In the genomic region with DNA sequence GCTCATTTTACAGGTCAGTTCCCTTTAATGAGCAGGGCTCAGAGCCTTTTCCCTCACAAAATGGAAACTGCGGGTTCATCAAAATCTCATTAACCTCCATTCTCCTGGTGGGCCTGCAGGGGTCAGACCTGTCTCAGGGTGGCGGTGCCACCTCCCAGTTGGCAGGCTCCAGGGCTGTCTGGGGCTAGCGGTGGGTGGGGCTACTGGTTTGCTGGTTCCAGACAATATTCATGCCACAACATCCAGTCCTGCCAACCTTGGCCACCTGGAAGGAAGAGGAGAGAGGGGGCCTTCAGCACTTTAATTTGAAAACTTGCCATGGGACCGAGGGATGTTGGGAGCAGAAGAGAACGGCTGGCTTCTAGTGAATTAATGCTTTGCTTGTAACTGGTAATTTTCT, we compare ENCODE assay signal across 8 cellular contexts. TPM values are rescaled to one million over a fixed set of nuclear protein-coding genes. Genes with fewer than 3 reads are reported as not detected.
DNase-seq lines count a peak whose midpoint lies in the region; ATAC-seq and TF ChIP-seq lines count a peak whose summit lies in the region.

No MANE protein-coding gene starts in this region.

- H3K36me3 ChIP-seq in RWPE2 (ENCODE audit: low read depth) (no peaks in the 10 kb centered on the region), neural progenitor cell (no peaks in the 10 kb centered on the region), vagina (no peaks in the 10 kb centered on the region)

- peak overlapping the region; percentile 57 for H3K27ac Mint-ChIP-seq in neural progenitor cell

- H3F3A ChIP-seq in neural progenitor cell (ENCODE audit: low read depth), result peaks cover 38% of the 10 kb centered on the region

- H3K36me3 Mint-ChIP-seq in neural progenitor cell, result no peaks in the 10 kb centered on the region

- no peaks in the 10 kb centered on the region for H3K4me1 ChIP-seq in RWPE2 (ENCODE audit: insufficient read depth, poor library complexity, severe bottlenecking)
- H3K4me1 ChIP-seq in neural progenitor cell, result peaks cover 43% of the 10 kb centered on the region
- H3K4me1 ChIP-seq in vagina, result no peaks in the 10 kb centered on the region

- H3K9me3 Mint-ChIP-seq in neural progenitor cell, result peaks cover 8% of the 10 kb centered on the region

- TF ChIP-seq POLR2A in vagina (IDR thresholded peaks at IDR 0.05), result no peak

- no peak overlapping the region for H3K4me3 Mint-ChIP-seq in neural progenitor cell

- H3K27me3 ChIP-seq in RWPE2 (ENCODE audit: insufficient read depth, poor library complexity, severe bottlenecking), result no peaks in the 10 kb centered on the region
- no peaks in the 10 kb centered on the region for H3K27me3 ChIP-seq in neural progenitor cell
- no peaks in the 10 kb centered on the region for H3K27me3 ChIP-seq in vagina

- H3K4me3 ChIP-seq in RWPE2 (ENCODE audit: severe bottlenecking) (no peak overlapping the region), epithelial cell of proximal tubule (ENCODE audit: low read depth, low read length) (no peak overlapping the region), neural progenitor cell (no peak overlapping the region), vagina (no peak overlapping the region)

- peaks cover 45% of the 10 kb centered on the region for H3K4me1 Mint-ChIP-seq in neural progenitor cell

- TF ChIP-seq CTCF in RWPE2 (IDR thresholded peaks at IDR 0.05; ENCODE audit: poor library complexity, severe bottlenecking), result peak; percentile 93
- TF ChIP-seq CTCF in epithelial cell of proximal tubule (conservative IDR thresholded peaks at IDR 0.05; ENCODE audit: low read depth, low read length), result peak; percentile 56
- TF ChIP-seq CTCF in neural progenitor cell (IDR thresholded peaks at IDR 0.05), result peak; percentile 73
- no peak for TF ChIP-seq CTCF in vagina (IDR thresholded peaks at IDR 0.05)

- no peaks in the 10 kb centered on the region for H3K79me2 ChIP-seq in neural progenitor cell (ENCODE audit: low read depth)

- no peak overlapping the region for H3K27ac ChIP-seq in RWPE2 (ENCODE audit: poor library complexity, severe bottlenecking)
- no peak overlapping the region for H3K27ac ChIP-seq in neural progenitor cell
- no peak overlapping the region for H3K27ac ChIP-seq in vagina

- CTCF ChIA-PET in HEK293T (lab: Yijun Ruan, JAX), result no interaction called here

- DNase-seq in CD1c-positive myeloid dendritic cell (ENCODE audit: extremely low spot score) (peak; percentile 8), HEK293T (ENCODE audit: extremely low spot score) (peak; percentile 33), RWPE2 (ENCODE audit: low spot score) (no peak), epithelial cell of proximal tubule (ENCODE audit: low read depth) (no peak), neural progenitor cell (ENCODE audit: low spot score) (peak; percentile 83), hippocampal formation (lab: John Stamatoyannopoulos, UW) (no peak), vagina (ENCODE audit: extremely low spot score in 2 of 2) (no peak)

- H3K27me3 Mint-ChIP-seq in neural progenitor cell (ENCODE audit: insufficient read depth, low read depth), result peaks cover 18% of the 10 kb centered on the region

- intact Hi-C loops in vagina (cut with DNase I), result no loop called here

- peak overlapping the region; percentile 33 for H3K4me2 ChIP-seq in neural progenitor cell

- POLR2A ChIA-PET in HEK293T (lab: Yijun Ruan, JAX), result no interaction called here

- H4K20me1 ChIP-seq in neural progenitor cell (ENCODE audit: low read depth), result peaks cover 9% of the 10 kb centered on the region

- H3K9ac ChIP-seq in neural progenitor cell, result no peak overlapping the region

- H2AFZ ChIP-seq in neural progenitor cell (replicated peaks), result no peak overlapping the region

- no peaks in the 10 kb centered on the region for H3K9me3 ChIP-seq in RWPE2 (ENCODE audit: severe bottlenecking)
- H3K9me3 ChIP-seq in neural progenitor cell (ENCODE audit: low read depth), result no peaks in the 10 kb centered on the region
- H3K9me3 ChIP-seq in vagina, result no peaks in the 10 kb centered on the region

- peak; percentile 85 for ATAC-seq in RWPE2 (ENCODE audit: low read depth)
- ATAC-seq in HG03097 (IDR thresholded peaks at IDR 0.05; ENCODE audit: low FRiP score, unreplicated experiment), result no peak

TF ChIP-seq in HEK293T, 16 proteins besides CTCF, POLR2A, EP300 and RAD21:
- TF ChIP-seq FOXA1 (IDR thresholded peaks at IDR 0.05) (no peak), SUZ12 (IDR thresholded peaks at IDR 0.05) (no peak), FOXK2 (IDR thresholded peaks at IDR 0.05) (no peak)

RNA-seq across cellular contexts. Expression of a gene that starts 41.9 kb away (rescaled TPM):
- 25.6 and 32.0 TPM in 2 replicates for total RNA-seq in epithelial cell of proximal tubule
- 44.7 and 54.5 TPM in 2 replicates for total RNA-seq in neural progenitor cell (ENCODE audit: low replicate concordance)
- 40.3 TPM for total RNA-seq in vagina

Comparison
In these comparisons a context has a peak if more than half of its experiments do, and no peak if none do; other contexts are left out.
1. DNase-seq: peak in CD1c-positive myeloid dendritic cell (single experiment), HEK293T (single experiment) and neural progenitor cell (single experiment); none in RWPE2 (single experiment), epithelial cell of proximal tubule (single experiment), hippocampal formation (0 of 2) and vagina (0 of 2).
2. CTCF ChIP-seq: peak in RWPE2 (single experiment), epithelial cell of proximal tubule (single experiment) and neural progenitor cell (single experiment); none in vagina (0 of 3).